Comparison of ENCODE assay signal across 20 cellular contexts in the genomic region with DNA sequence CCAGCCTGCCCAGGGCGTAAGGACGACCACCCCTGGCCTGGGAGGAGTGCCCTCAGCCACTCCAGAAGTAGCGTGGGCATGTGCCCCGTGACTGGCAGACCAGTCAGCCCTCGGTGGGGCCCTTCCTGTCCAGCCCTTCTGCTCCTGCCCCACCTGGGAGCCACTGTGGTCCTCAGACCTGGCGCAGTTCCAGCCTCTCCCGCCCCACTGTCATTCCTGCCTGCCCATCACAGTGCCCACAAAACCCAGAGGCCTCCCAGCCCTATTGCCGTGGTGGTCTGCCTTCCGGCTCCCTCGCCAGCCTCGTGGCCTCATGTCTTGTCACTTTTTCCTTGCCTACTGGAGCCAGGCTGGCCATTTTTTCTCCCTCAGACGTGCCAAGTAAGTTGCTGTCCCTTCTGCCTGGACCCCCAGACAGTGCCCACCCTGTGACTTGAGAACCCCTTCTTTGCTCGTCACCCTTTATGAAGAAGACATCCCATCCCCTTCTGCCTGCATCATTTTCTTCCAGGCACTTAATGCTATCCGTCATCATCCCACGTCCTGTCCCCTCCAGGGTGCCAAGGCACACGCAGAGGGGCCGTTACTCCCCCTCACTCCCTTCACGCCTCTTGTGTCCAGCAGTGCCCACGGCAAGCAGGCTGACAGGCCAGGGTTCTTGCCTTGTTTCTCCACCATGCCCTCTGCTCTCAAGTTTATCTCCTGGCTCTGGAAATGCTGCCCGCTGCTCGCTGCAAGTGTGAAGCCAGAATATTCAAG.
A peak's percentile ranks its signal among the peaks of the same experiment; 100 is the strongest.
DNase-seq lines count a peak whose midpoint lies in the region; TF ChIP-seq lines count a peak whose summit lies in the region.
"Had no signal": no experiment of that assay in that cellular context is flagged by ENCODE, and none has a peak within 500 bp of the region (broad histone marks: within the 10 kb centered on the region; RNA-seq: fewer than 3 reads in every experiment).

No MANE protein-coding gene starts in this region.

- no peaks in the 10 kb centered on the region for H3K36me3 ChIP-seq in testis (ENCODE audit: low read depth, missing control alignments)

- H3K27ac Mint-ChIP-seq in H9 (peak overlapping the region in 1 of 3 experiments; percentile 81; a peak in 2 of 7 replicates), brain (peak overlapping the region in 3 of 5 experiments; percentile 9 to 59 (median 15)), nephron progenitor cell (no peak overlapping the region)
- H3K27ac Mint-ChIP-seq: B cell, HFFc6 had no signal

- no peak overlapping the region for H4K8ac ChIP-seq in H9 (replicated peaks; ENCODE audit: insufficient read length, low read depth, low read length)

- peaks cover 50 to 68% of the 10 kb centered on the region in 2 experiments for H3K4me1 Mint-ChIP-seq in H9
- peaks cover 66% of the 10 kb centered on the region for H3K4me1 Mint-ChIP-seq in brain
- peaks cover 65% of the 10 kb centered on the region for H3K4me1 Mint-ChIP-seq in nephron progenitor cell
- H3K4me1 Mint-ChIP-seq: B cell had no signal

- H3K4me1 ChIP-seq in H9 (ENCODE audit: insufficient read depth, low read length): peaks cover 10% of the 10 kb centered on the region; the same call in 1 of the 2 replicates
- H3K4me1 ChIP-seq in testis: peaks cover 23% of the 10 kb centered on the region

- H3K36me3 Mint-ChIP-seq in H9 (ENCODE audit: insufficient read depth in 1 of 3, low read depth in 3 of 3) (no peaks in the 10 kb centered on the region), brain (no peaks in the 10 kb centered on the region), nephron progenitor cell (ENCODE audit: low read depth) (peaks cover 5% of the 10 kb centered on the region)

- no peak overlapping the region for H3K56ac ChIP-seq in H9 (ENCODE audit: insufficient read length, low read depth, low read length)

- H3K9ac ChIP-seq in H9 (ENCODE audit: extremely low read depth, insufficient read length, low read length): no peak overlapping the region
- H3K9ac ChIP-seq: SK-N-SH had no signal

- TF ChIP-seq POLR2A in testis (IDR thresholded peaks at IDR 0.05): no peak

- intact Hi-C loops in testis (cut with DNase I; ENCODE audit: low total_unique reads): no loop called here

- H4K20me1 ChIP-seq in H9 (ENCODE audit: control insufficient read depth, insufficient read depth, insufficient read length): no peaks in the 10 kb centered on the region

- H2AK5ac ChIP-seq in H9 (ENCODE audit: insufficient read length, low read length): no peak overlapping the region

- no peak overlapping the region for H3K23ac ChIP-seq in H9 (ENCODE audit: insufficient read length, low read depth, low read length)

- no peak overlapping the region for H3K4me3 Mint-ChIP-seq in H9
- no peak overlapping the region for H3K4me3 Mint-ChIP-seq in brain
- peak overlapping the region; percentile 49 for H3K4me3 Mint-ChIP-seq in nephron progenitor cell
- H3K4me3 Mint-ChIP-seq: B cell, HFFc6 had no signal

- H2BK120ac ChIP-seq in H9 (ENCODE audit: low read depth, low read length, poor library complexity, severe bottlenecking): no peak overlapping the region

- H2BK5ac ChIP-seq in H9 (ENCODE audit: insufficient read length, low read length): no peak overlapping the region

- H3K27me3 ChIP-seq in H9 (ENCODE audit: insufficient read depth, low read length) (no peaks in the 10 kb centered on the region), testis (no peaks in the 10 kb centered on the region)

- H2BK15ac ChIP-seq in H9 (ENCODE audit: low read depth, low read length): no peak overlapping the region

- no peaks in the 10 kb centered on the region for H3K9me3 ChIP-seq in H9 (ENCODE audit: control insufficient read depth, low read depth, low read length)
- H3K9me3 ChIP-seq in testis: no peaks in the 10 kb centered on the region
- H3K9me3 ChIP-seq: SK-N-SH had no signal

- H4K5ac ChIP-seq in H9 (ENCODE audit: insufficient read length, low read depth, low read length): no peak overlapping the region

- H2BK20ac ChIP-seq in H9 (ENCODE audit: low read depth, low read length, poor library complexity, severe bottlenecking): no peak overlapping the region

- H3K27me3 Mint-ChIP-seq in H9 (ENCODE audit: low read depth): no peaks in the 10 kb centered on the region
- H3K27me3 Mint-ChIP-seq in brain: no peaks in the 10 kb centered on the region
- peaks cover 3% of the 10 kb centered on the region for H3K27me3 Mint-ChIP-seq in nephron progenitor cell (ENCODE audit: low read depth, poor library complexity)

- peak; percentile 26 for DNase-seq in H9
- DNase-seq in nephron progenitor cell: no peak
- DNase-seq in nucleus accumbens (lab: John Stamatoyannopoulos, UW): no peak
- DNase-seq in testis: no peak
- no peak for DNase-seq in activated naive CD4-positive, alpha-beta T cell (lab: John Stamatoyannopoulos, UW)
- DNase-seq in superior temporal gyrus (ENCODE audit: extremely low spot score): no peak
- DNase-seq: DMS153, H7, HFFc6, Kasumi-1, NCI-H1105 treated with DMSO at 0.1 percent for 48 hours, NCI-H146, NCI-H1930, NCI-H2107, NCI-H524 treated with DMSO at 0.1 percent for 48 hours, NCI-H774, SK-N-SH had no signal

- no peak overlapping the region for H3K4me3 ChIP-seq in testis
- H3K4me3 ChIP-seq: K562 had no signal

- H3K79me1 ChIP-seq in H9 (ENCODE audit: insufficient read depth, low read depth, low read length, poor library complexity, severe bottlenecking): no peaks in the 10 kb centered on the region

- no peak for TF ChIP-seq CTCF in H9 (conservative IDR thresholded peaks at IDR 0.05)
- no peak for TF ChIP-seq CTCF in brain (conservative IDR thresholded peaks at IDR 0.05)
- no peak for TF ChIP-seq CTCF in nephron progenitor cell (IDR thresholded peaks at IDR 0.05)
- TF ChIP-seq CTCF in testis (IDR thresholded peaks at IDR 0.05): no peak

- no peaks in the 10 kb centered on the region for H3K23me2 ChIP-seq in H9 (ENCODE audit: insufficient read length, low read depth, low read length, poor library complexity, severe bottlenecking)

- no peak overlapping the region for H3K4me2 ChIP-seq in H9 (ENCODE audit: insufficient read depth, insufficient read length, low read length)
- H3K4me2 ChIP-seq: SK-N-SH had no signal

- H3K9me3 Mint-ChIP-seq in H9 (no peaks in the 10 kb centered on the region), brain (peaks cover 0 to 3% (median 0%) of the 10 kb centered on the region in 5 experiments), nephron progenitor cell (no peaks in the 10 kb centered on the region)
- H3K9me3 Mint-ChIP-seq: HFFc6 had no signal

- no peaks in the 10 kb centered on the region for H3K79me2 ChIP-seq in H9 (ENCODE audit: insufficient read depth, low read length)

- no CpG with 5 or more reads among the region's 21 CpGs for WGBS in H9 (ENCODE audit: extremely low coverage, insufficient read length, low lambda C conversion rate)
- whole genome bisulfite sequencing in testis, 2 donors: 81 to 88% methylated on average over 18 to 21 of the region's 21 CpGs

- peak overlapping the region; percentile 3 for H4K91ac ChIP-seq in H9 (ENCODE audit: insufficient read length, low read depth, low read length)

- no peak overlapping the region for H3K14ac ChIP-seq in H9 (ENCODE audit: insufficient read depth, low read length)

- no peak overlapping the region for H3T11ph ChIP-seq in H9 (ENCODE audit: low read length)

- H3K27ac ChIP-seq in H9 (ENCODE audit: insufficient read length, low read depth, low read length): no peak overlapping the region
- peak overlapping the region in 1 of 2 donors; percentile 4 for H3K27ac ChIP-seq in testis

- no peak overlapping the region for H3K4ac ChIP-seq in H9 (ENCODE audit: low read depth, low read length)

- H2BK12ac ChIP-seq in H9 (ENCODE audit: insufficient read length, low read depth, low read length): no peak overlapping the region

- no peak overlapping the region for H2AFZ ChIP-seq in H9 (ENCODE audit: low read length)

- no peak overlapping the region for H3K18ac ChIP-seq in H9 (ENCODE audit: insufficient read length, low read depth, low read length)
